ENCODE assay signal across 1 cellular context in genomic region chr14:21256539-21257394, GRCh38.
TF ChIP-seq lines count a peak whose summit lies in the region.

No MANE protein-coding gene starts in this region.

TF ChIP-seq in IMR-90, 13 proteins besides CTCF, POLR2A, EP300 and RAD21:
- peak; percentile 9; the same call in 1 of the 2 replicates for TF ChIP-seq CEBPB (IDR thresholded peaks at IDR 0.05; ENCODE audit: low read depth, low read length)
- TF ChIP-seq RCOR1 (IDR thresholded peaks at IDR 0.05; ENCODE audit: insufficient replicate concordance, low read length), result no peak
